ENCODE assay signal across 2 cellular contexts in genomic region chr1:7045897-7046296, GRCh38.
TF ChIP-seq lines count a peak whose summit lies in the region.

No MANE protein-coding gene starts in this region.

TF ChIP-seq in SK-N-SH, 30 proteins besides CTCF, POLR2A, EP300 and RAD21 (continued from another document):
- TF ChIP-seq USF2 (IDR thresholded peaks at IDR 0.05; ENCODE audit: borderline replicate concordance, low read depth, low read length) (no peak), TEAD4 (IDR thresholded peaks at IDR 0.05; ENCODE audit: borderline replicate concordance, insufficient read depth) (no peak), TAF1 (IDR thresholded peaks at IDR 0.05; ENCODE audit: borderline replicate concordance, low read depth, low read length) (no peak), RCOR1 (IDR thresholded peaks at IDR 0.05; ENCODE audit: low read length) (no peak), POLR2AphosphoS5 (IDR thresholded peaks at IDR 0.05; ENCODE audit: low read depth, low read length) (no peak), TCF12 (IDR thresholded peaks at IDR 0.05) (no peak)

TF ChIP-seq in SK-N-SH treated with all-trans-retinoic acid at 6 μM for 48 hours, 23 proteins besides CTCF, POLR2A, EP300 and RAD21 (continued from another document):
- TF ChIP-seq PPARA (CRISPR knock-in tag; IDR thresholded peaks at IDR 0.05; ENCODE audit: borderline replicate concordance) (no peak), ZNF8 (CRISPR knock-in tag; IDR thresholded peaks at IDR 0.05) (no peak), ZFP3 (CRISPR knock-in tag; IDR thresholded peaks at IDR 0.05) (no peak), RARB (CRISPR knock-in tag; IDR thresholded peaks at IDR 0.05) (no peak), ARNTL (CRISPR knock-in tag; IDR thresholded peaks at IDR 0.05; ENCODE audit: borderline replicate concordance, low read depth) (no peak)
- TF ChIP-seq, protein P1, sequence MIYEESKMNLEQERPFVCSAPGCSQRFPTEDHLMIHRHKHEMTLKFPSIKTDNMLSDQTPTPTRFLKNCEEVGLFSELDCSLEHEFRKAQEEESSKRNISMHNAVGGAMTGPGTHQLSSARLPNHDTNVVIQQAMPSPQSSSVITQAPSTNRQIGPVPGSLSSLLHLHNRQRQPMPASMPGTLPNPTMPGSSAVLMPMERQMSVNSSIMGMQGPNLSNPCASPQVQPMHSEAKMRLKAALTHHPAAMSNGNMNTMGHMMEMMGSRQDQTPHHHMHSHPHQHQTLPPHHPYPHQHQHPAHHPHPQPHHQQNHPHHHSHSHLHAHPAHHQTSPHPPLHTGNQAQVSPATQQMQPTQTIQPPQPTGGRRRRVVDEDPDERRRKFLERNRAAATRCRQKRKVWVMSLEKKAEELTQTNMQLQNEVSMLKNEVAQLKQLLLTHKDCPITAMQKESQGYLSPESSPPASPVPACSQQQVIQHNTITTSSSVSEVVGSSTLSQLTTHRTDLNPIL (CRISPR knock-in tag; IDR thresholded peaks at IDR 0.05; ENCODE audit: low read depth), result no peak
